Comparison of ENCODE assay signal across 8 cellular contexts in the genomic region with DNA sequence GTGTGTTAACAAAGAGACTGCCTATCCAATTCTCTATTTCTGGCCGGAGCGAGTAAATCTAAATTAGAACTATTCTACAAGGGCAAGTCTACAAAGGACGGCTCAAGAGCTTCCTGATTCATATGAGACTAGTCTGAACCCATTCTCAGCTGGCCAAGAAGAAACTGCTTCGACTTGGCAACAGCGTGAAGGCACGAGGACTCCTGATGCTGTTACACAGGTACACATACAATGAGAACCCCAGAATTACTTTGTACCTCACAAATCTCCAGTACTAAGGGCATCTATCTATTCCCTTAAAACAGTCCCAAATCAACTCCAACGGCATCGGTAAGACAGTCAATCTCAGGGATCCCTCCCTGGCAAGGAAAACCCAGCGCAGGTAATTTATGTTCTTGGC. TPM values are rescaled to one million over a fixed set of nuclear protein-coding genes. Genes with fewer than 3 reads are reported as not detected.
DNase-seq lines count a peak whose midpoint lies in the region; ATAC-seq and TF ChIP-seq lines count a peak whose summit lies in the region.

No MANE protein-coding gene starts in this region.

- H3K36me3 ChIP-seq in CD4-positive, CD25-positive, alpha-beta regulatory T cell (ENCODE audit: control insufficient read depth, insufficient read depth, low read length), result peaks cover 8% of the 10 kb centered on the region
- H3K36me3 ChIP-seq in NT2/D1 (ENCODE audit: insufficient read depth, insufficient read length, low read length), result peaks cover 28% of the 10 kb centered on the region
- peaks cover 34% of the 10 kb centered on the region for H3K36me3 ChIP-seq in endodermal cell (ENCODE audit: control insufficient read depth, insufficient read depth, low read length)
- H3K36me3 ChIP-seq in neuron (ENCODE audit: insufficient read depth, low read length), result peaks cover 15% of the 10 kb centered on the region

- H3K27me3 ChIP-seq in CD4-positive, CD25-positive, alpha-beta regulatory T cell (ENCODE audit: control insufficient read depth, insufficient read depth, low read length), result no peaks in the 10 kb centered on the region
- H3K27me3 ChIP-seq in NT2/D1 (ENCODE audit: insufficient read depth, insufficient read length), result no peaks in the 10 kb centered on the region
- no peaks in the 10 kb centered on the region for H3K27me3 ChIP-seq in endodermal cell (ENCODE audit: control insufficient read depth, insufficient read depth, low read length, poor library complexity, severe bottlenecking)
- no peaks in the 10 kb centered on the region for H3K27me3 ChIP-seq in neuron (ENCODE audit: insufficient read depth, low read length)

- H3K9ac ChIP-seq in NT2/D1 (ENCODE audit: insufficient read length, low read depth) (peak overlapping the region; percentile 98), endodermal cell (ENCODE audit: extremely low read depth, low read length, poor library complexity, severe bottlenecking) (peak overlapping the region; percentile 95)

- H3K4me3 Mint-ChIP-seq in CD4-positive, CD25-positive, alpha-beta regulatory T cell, result peak overlapping the region; percentile 91 to 97 (median 93)
- peak overlapping the region; percentile 86 for H3K4me3 Mint-ChIP-seq in endodermal cell

- H3K4me1 ChIP-seq in CD4-positive, CD25-positive, alpha-beta regulatory T cell (ENCODE audit: control insufficient read depth, insufficient read depth, low read length, poor library complexity, severe bottlenecking), result peaks cover 30% of the 10 kb centered on the region
- H3K4me1 ChIP-seq in NT2/D1 (ENCODE audit: insufficient read depth, insufficient read length) (no peaks in the 10 kb centered on the region), endodermal cell (ENCODE audit: control insufficient read depth, insufficient read depth, low read length) (no peaks in the 10 kb centered on the region), neuron (ENCODE audit: insufficient read depth, low read length) (peaks cover 10% of the 10 kb centered on the region)

- H3K27ac ChIP-seq in CD4-positive, CD25-positive, alpha-beta regulatory T cell (ENCODE audit: insufficient read depth, low read length, poor library complexity, severe bottlenecking), result peak overlapping the region; percentile 93
- no peak overlapping the region for H3K27ac ChIP-seq in endodermal cell (ENCODE audit: low read depth, low read length)

- H3K36me3 Mint-ChIP-seq in CD4-positive, CD25-positive, alpha-beta regulatory T cell, result no peaks in the 10 kb centered on the region
- peaks cover 25% of the 10 kb centered on the region for H3K36me3 Mint-ChIP-seq in endodermal cell (ENCODE audit: low read depth)

- no peak overlapping the region for H2AFZ ChIP-seq in neuron (ENCODE audit: low read depth, low read length)

- DNase-seq in CD4-positive, CD25-positive, alpha-beta regulatory T cell, result no peak
- DNase-seq in NT2/D1 (ENCODE audit: low read depth, low spot score) (no peak), endodermal cell (no peak), DMS53 (lab: John Stamatoyannopoulos, UW) (no peak), GM20000 (ENCODE audit: low spot score) (no peak)
- no peak for DNase-seq in activated effector memory CD4-positive, alpha-beta T cell treated with Interleukin-2 at 50 U/mL for 16 hours

- peaks cover 15 to 58% (median 32%) of the 10 kb centered on the region in 4 donors for H3K4me1 Mint-ChIP-seq in CD4-positive, CD25-positive, alpha-beta regulatory T cell
- peaks cover 11% of the 10 kb centered on the region for H3K4me1 Mint-ChIP-seq in endodermal cell

- no peaks in the 10 kb centered on the region for H3K9me3 ChIP-seq in CD4-positive, CD25-positive, alpha-beta regulatory T cell (ENCODE audit: control insufficient read depth in 2 of 2, low read length in 2 of 2)
- H3K9me3 ChIP-seq in NT2/D1 (ENCODE audit: insufficient read depth, low read length) (no peaks in the 10 kb centered on the region), endodermal cell (ENCODE audit: control insufficient read depth, low read length) (no peaks in the 10 kb centered on the region), neuron (ENCODE audit: low read length) (peaks cover 2% of the 10 kb centered on the region)

- 87 to 90% methylated on average over 8 to 9 of the region's 9 CpGs for WGBS in endodermal cell (ENCODE audit: insufficient coverage in 1 of 2, insufficient read length in 1 of 2), 2 experiments

- H3K27ac Mint-ChIP-seq in CD4-positive, CD25-positive, alpha-beta regulatory T cell, result peak overlapping the region; percentile 39 to 94 (median 92)
- peak overlapping the region; percentile 63 for H3K27ac Mint-ChIP-seq in endodermal cell

- ATAC-seq in CD4-positive, CD25-positive, alpha-beta regulatory T cell (ENCODE audit: low read depth in 2 of 2), result no peak
- no peak for ATAC-seq in HG03460 (IDR thresholded peaks at IDR 0.05; ENCODE audit: unreplicated experiment)

- peak overlapping the region; percentile 86 for H3K4me3 ChIP-seq in CD4-positive, CD25-positive, alpha-beta regulatory T cell (ENCODE audit: low read depth, low read length)
- peak overlapping the region; percentile 88 for H3K4me3 ChIP-seq in NT2/D1 (ENCODE audit: insufficient read length, low read depth)
- H3K4me3 ChIP-seq in endodermal cell (ENCODE audit: low read length), result peak overlapping the region; percentile 91
- peak overlapping the region; percentile 99 for H3K4me3 ChIP-seq in neuron (ENCODE audit: low read length)

- H3K27me3 Mint-ChIP-seq in CD4-positive, CD25-positive, alpha-beta regulatory T cell, result peaks cover 5% of the 10 kb centered on the region
- peaks cover 2% of the 10 kb centered on the region for H3K27me3 Mint-ChIP-seq in endodermal cell (ENCODE audit: insufficient read depth)

- TF ChIP-seq CTCF in endodermal cell (conservative IDR thresholded peaks at IDR 0.05) (no peak), GM20000 (IDR thresholded peaks at IDR 0.05; ENCODE audit: extremely low read depth, missing control alignments) (no peak)

- H3K9me3 Mint-ChIP-seq in CD4-positive, CD25-positive, alpha-beta regulatory T cell, result no peaks in the 10 kb centered on the region
- no peaks in the 10 kb centered on the region for H3K9me3 Mint-ChIP-seq in endodermal cell

RNA-seq across cellular contexts. Expression of a gene that starts 1.5 kb away (rescaled TPM):
- total RNA-seq in CD4-positive, CD25-positive, alpha-beta regulatory T cell, result 18.2 TPM
- polyA plus RNA-seq in CD4-positive, CD25-positive, alpha-beta regulatory T cell, result 10 to 100 TPM; 15.3 to 33.0 (median 26.8) TPM
- total RNA-seq in endodermal cell, result 10 to 100 TPM; 50.5 to 52.3 TPM
- polyA plus RNA-seq in endodermal cell (2013, experiment 1 of 2), result 44.9 TPM
- polyA plus RNA-seq in endodermal cell (2013, experiment 2 of 2), result 43.6 TPM

RNA-seq across cellular contexts. Expression of a gene that starts 37.9 kb away (rescaled TPM):
- 33.7 TPM for total RNA-seq in CD4-positive, CD25-positive, alpha-beta regulatory T cell
- polyA plus RNA-seq in CD4-positive, CD25-positive, alpha-beta regulatory T cell, result 10 to 100 TPM in 2 of 4 donors, 1 to 10 TPM in 2; 7.3 to 11.4 (median 9.6) TPM
- total RNA-seq in endodermal cell, result 10 to 100 TPM; 75.5 to 90.0 TPM
- 32.2 TPM for polyA plus RNA-seq in endodermal cell (2013, experiment 1 of 2)
- polyA plus RNA-seq in endodermal cell (2013, experiment 2 of 2), result 32.5 TPM

RNA-seq across cellular contexts. Expression of a gene that starts 54.5 kb away (rescaled TPM):
- 136 TPM for total RNA-seq in CD4-positive, CD25-positive, alpha-beta regulatory T cell
- 10 to 100 TPM; 68.6 to 92.5 (median 82.5) TPM for polyA plus RNA-seq in CD4-positive, CD25-positive, alpha-beta regulatory T cell
- total RNA-seq in endodermal cell, result 1,000 to 10,000 TPM; 1,225 to 1,349 TPM
- 1,001 TPM for polyA plus RNA-seq in endodermal cell (2013, experiment 1 of 2)
- 1,057 TPM for polyA plus RNA-seq in endodermal cell (2013, experiment 2 of 2)
